ENCODE assay signal across 1 cellular context in genomic region chr16:17116595-17117322, GRCh38.
A peak's percentile ranks its signal among the peaks of the same experiment; 100 is the strongest.
TF ChIP-seq lines count a peak whose summit lies in the region.

No MANE protein-coding gene starts in this region.

TF ChIP-seq in K562, 482 proteins besides CTCF, POLR2A, EP300 and RAD21 (continued from another document):
- TF ChIP-seq, protein P1, sequence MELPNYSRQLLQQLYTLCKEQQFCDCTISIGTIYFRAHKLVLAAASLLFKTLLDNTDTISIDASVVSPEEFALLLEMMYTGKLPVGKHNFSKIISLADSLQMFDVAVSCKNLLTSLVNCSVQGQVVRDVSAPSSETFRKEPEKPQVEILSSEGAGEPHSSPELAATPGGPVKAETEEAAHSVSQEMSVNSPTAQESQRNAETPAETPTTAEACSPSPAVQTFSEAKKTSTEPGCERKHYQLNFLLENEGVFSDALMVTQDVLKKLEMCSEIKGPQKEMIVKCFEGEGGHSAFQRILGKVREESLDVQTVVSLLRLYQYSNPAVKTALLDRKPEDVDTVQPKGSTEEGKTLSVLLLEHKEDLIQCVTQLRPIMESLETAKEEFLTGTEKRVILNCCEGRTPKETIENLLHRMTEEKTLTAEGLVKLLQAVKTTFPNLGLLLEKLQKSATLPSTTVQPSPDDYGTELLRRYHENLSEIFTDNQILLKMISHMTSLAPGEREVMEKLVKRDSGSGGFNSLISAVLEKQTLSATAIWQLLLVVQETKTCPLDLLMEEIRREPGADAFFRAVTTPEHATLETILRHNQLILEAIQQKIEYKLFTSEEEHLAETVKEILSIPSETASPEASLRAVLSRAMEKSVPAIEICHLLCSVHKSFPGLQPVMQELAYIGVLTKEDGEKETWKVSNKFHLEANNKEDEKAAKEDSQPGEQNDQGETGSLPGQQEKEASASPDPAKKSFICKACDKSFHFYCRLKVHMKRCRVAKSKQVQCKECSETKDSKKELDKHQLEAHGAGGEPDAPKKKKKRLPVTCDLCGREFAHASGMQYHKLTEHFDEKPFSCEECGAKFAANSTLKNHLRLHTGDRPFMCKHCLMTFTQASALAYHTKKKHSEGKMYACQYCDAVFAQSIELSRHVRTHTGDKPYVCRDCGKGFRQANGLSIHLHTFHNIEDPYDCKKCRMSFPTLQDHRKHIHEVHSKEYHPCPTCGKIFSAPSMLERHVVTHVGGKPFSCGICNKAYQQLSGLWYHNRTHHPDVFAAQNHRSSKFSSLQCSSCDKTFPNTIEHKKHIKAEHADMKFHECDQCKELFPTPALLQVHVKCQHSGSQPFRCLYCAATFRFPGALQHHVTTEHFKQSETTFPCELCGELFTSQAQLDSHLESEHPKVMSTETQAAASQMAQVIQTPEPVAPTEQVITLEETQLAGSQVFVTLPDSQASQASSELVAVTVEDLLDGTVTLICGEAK (IDR thresholded peaks at IDR 0.05): peak; percentile 94
- TF ChIP-seq, protein P1 (CRISPR knock-in tag; IDR thresholded peaks at IDR 0.05): peak; percentile 82
